ENCODE assay signal across 8 cellular contexts in the genomic region with DNA sequence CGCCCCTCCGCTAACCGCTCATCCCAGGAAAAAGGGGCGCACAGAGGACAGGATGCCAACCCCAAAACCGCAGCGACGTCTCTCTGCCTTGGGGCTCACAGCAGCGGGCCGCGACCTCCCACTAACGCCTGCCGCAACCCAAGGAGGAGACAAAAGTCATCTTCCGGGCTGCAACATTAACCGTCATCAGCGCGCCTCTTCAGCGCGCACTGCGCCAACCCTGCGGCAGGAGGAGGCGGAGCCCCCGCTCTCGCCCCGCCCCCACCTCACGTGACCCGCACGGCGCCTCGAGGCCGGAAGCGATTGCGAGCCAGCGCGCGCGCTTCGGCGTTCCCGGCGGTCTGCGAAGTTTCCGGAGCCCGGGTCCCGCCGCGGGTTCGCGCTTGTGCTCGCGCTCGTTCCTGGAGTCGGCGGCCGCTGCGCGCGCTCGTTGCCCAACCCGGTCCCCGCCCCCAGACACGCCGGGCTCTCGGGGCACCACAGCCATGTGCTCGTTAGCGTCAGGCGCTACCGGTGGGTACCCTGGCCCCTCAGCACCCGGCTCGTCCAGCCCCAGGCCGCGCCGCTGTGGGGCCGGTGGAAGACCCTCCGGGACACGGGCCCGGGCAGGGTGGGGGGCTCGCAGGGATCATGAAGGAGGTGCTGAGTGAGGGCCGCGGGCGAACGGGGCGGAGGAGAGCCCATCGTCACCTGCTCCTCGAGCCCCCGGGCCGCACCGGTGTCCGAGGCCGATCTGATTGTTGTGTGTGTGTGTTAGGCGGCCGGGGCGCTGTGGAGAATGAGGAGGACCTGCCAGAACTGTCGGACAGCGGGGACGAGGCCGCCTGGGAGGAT. TPM values are rescaled to one million over a fixed set of nuclear protein-coding genes. Genes with fewer than 3 reads are reported as not detected.
DNase-seq lines count a peak whose midpoint lies in the region; ATAC-seq, FAIRE-seq and TF ChIP-seq lines count a peak whose summit lies in the region.

Gene PRMT3 (plus strand): TSS at position 455 of the 834 bp plus-strand sequence. CDS start 31 bp downstream, at position 486.

- peak within 1 kb of the TSS; percentile 81 for H3K4me2 ChIP-seq in SU-DHL-6 (ENCODE audit: low read depth, low read length, poor library complexity, severe bottlenecking)

- H3K36me3 ChIP-seq in SU-DHL-6 (ENCODE audit: low read length) = peaks cover 9% of the 10 kb centered on the region
- peaks cover 3% of the 10 kb centered on the region for H3K36me3 ChIP-seq in ovary
- H3K36me3 ChIP-seq in thymus (ENCODE audit: control insufficient read depth, insufficient read depth) = no peaks in the 10 kb centered on the region

- H3K9me3 Mint-ChIP-seq in activated naive CD8-positive, alpha-beta T cell treated with anti-CD3 and anti-CD28 coated beads, Interleukin-2, amount 10 ng/mL, durations not matched to agents 7 days and 5 days = no peaks in the 10 kb centered on the region

- H3K4me3 ChIP-seq in SU-DHL-6 (ENCODE audit: insufficient read depth, low read length, poor library complexity, severe bottlenecking) (peak within 1 kb of the TSS; percentile 84), ovary (peak within 1 kb of the TSS; percentile 71), thymus (ENCODE audit: low read length) (peak within 1 kb of the TSS; percentile 60)

- H3K36me3 Mint-ChIP-seq in activated naive CD8-positive, alpha-beta T cell treated with anti-CD3 and anti-CD28 coated beads, Interleukin-2, amount 10 ng/mL, durations not matched to agents 7 days and 5 days = peaks cover 4% of the 10 kb centered on the region

- peak within 1 kb of the TSS; percentile 94 for H3K9ac ChIP-seq in SU-DHL-6 (ENCODE audit: low read length)

- whole genome bisulfite sequencing in ovary, 3 donors = 0 to 1% (median 0%) methylated on average over 62 to 96 of the region's 96 CpGs
- WGBS in thymus = under 1% methylated on average over 96 of the region's 96 CpGs

- H3K79me2 ChIP-seq in SU-DHL-6 (ENCODE audit: insufficient read depth, low read length) = peaks cover 33% of the 10 kb centered on the region

- FAIRE-seq in GM12891 (lab: Jason Lieb, UNC) = peak; percentile 100

- peak; percentile 93 for TF ChIP-seq POLR2A in GM12891 (IDR thresholded peaks at IDR 0.05; ENCODE audit: low read depth, low read length)
- peak; percentile 91 for TF ChIP-seq POLR2A in ovary (IDR thresholded peaks at IDR 0.05)

- 0 out of 2 replicates have a peak, but pooled peaks cover 5% of the 10 kb centered on the region for H3F3A ChIP-seq in SU-DHL-6 (ENCODE audit: insufficient read depth)

- TF ChIP-seq CTCF in SU-DHL-6 (IDR thresholded peaks at IDR 0.05; ENCODE audit: insufficient read depth, low read length, poor library complexity, severe bottlenecking) (no peak), ovary (IDR thresholded peaks at IDR 0.05) (peak; percentile 96 to 99 (median 99))

- H3K4me3 Mint-ChIP-seq in activated naive CD8-positive, alpha-beta T cell treated with anti-CD3 and anti-CD28 coated beads, Interleukin-2, amount 10 ng/mL, durations not matched to agents 7 days and 5 days = peak within 1 kb of the TSS; percentile 96

- no peaks in the 10 kb centered on the region for H3K9me3 ChIP-seq in SU-DHL-6 (ENCODE audit: insufficient read depth, low read length)
- no peaks in the 10 kb centered on the region for H3K9me3 ChIP-seq in ovary
- H3K9me3 ChIP-seq in thymus (ENCODE audit: control insufficient read depth) = no peaks in the 10 kb centered on the region

- DNase-seq in GM12891 (ENCODE audit: insufficient read length, low spot score) (peak; percentile 86), NCI-H1417 (lab: John Stamatoyannopoulos, UW) (peak; percentile 98), head of caudate nucleus (peak; percentile 79 to 99 (median 95)), ovary (peak; percentile 94 to 98 (median 96))
- DNase-seq in activated naive CD8-positive, alpha-beta T cell treated with anti-CD3 and anti-CD28 coated beads, Interleukin-2, amount 10 ng/mL, durations not matched to agents 7 days and 5 days = peak; percentile 99

- POLR2A ChIA-PET in activated naive CD8-positive, alpha-beta T cell treated with anti-CD3 and anti-CD28 coated beads, Interleukin-2, amount 10 ng/mL, durations not matched to agents 7 days and 5 days (lab: Charles Lee) = interaction anchor here (1.0 kb wide), 1 partner anchor 23 kb away, joined by 3 read pairs; no protein-coding TSS in a partner anchor

- intact Hi-C loops in head of caudate nucleus (cut with DNase I) = no loop called here
- intact Hi-C loops in ovary (cut with DNase I) = loop anchor here in 1 of 4 donors (10.0 kb wide), 1 partner anchor 227 kb away; no protein-coding TSS in a partner anchor

- H3K27me3 ChIP-seq in SU-DHL-6 (ENCODE audit: low read length) = no peaks in the 10 kb centered on the region
- no peaks in the 10 kb centered on the region for H3K27me3 ChIP-seq in ovary
- H3K27me3 ChIP-seq in thymus (ENCODE audit: control insufficient read depth, insufficient read depth) = no peaks in the 10 kb centered on the region

- H3K4me1 Mint-ChIP-seq in activated naive CD8-positive, alpha-beta T cell treated with anti-CD3 and anti-CD28 coated beads, Interleukin-2, amount 10 ng/mL, durations not matched to agents 7 days and 5 days = peaks cover 16% of the 10 kb centered on the region

- peak within 1 kb of the TSS; percentile 100 for H3K27ac Mint-ChIP-seq in activated naive CD8-positive, alpha-beta T cell treated with anti-CD3 and anti-CD28 coated beads, Interleukin-2, amount 10 ng/mL, durations not matched to agents 7 days and 5 days

- ATAC-seq in HG02798 (IDR thresholded peaks at IDR 0.05; ENCODE audit: poor library complexity, unreplicated experiment) = peak; percentile 89
- ATAC-seq in activated naive CD8-positive, alpha-beta T cell treated with anti-CD3 and anti-CD28 coated beads, Interleukin-2, amount 10 ng/mL, durations not matched to agents 7 days and 5 days (ENCODE audit: low read depth) = peak; percentile 91

- peak within 1 kb of the TSS; percentile 85 for H3K27ac ChIP-seq in SU-DHL-6 (ENCODE audit: low read depth, low read length)
- peak within 1 kb of the TSS; percentile 81 to 86 for H3K27ac ChIP-seq in ovary
- peak within 1 kb of the TSS; percentile 99 for H3K27ac ChIP-seq in thymus (ENCODE audit: low read depth)

- H3K9me2 ChIP-seq in SU-DHL-6 (replicated peaks; ENCODE audit: insufficient read depth, low read length) = no peaks in the 10 kb centered on the region

- H3K4me1 ChIP-seq in ovary (ENCODE audit: insufficient read depth) (peaks cover 2% of the 10 kb centered on the region), thymus (ENCODE audit: control insufficient read depth, insufficient read depth, low read length) (no peaks in the 10 kb centered on the region)

- no peaks in the 10 kb centered on the region for H3K27me3 Mint-ChIP-seq in activated naive CD8-positive, alpha-beta T cell treated with anti-CD3 and anti-CD28 coated beads, Interleukin-2, amount 10 ng/mL, durations not matched to agents 7 days and 5 days

- no peak for TF ChIP-seq EP300 in ovary (IDR thresholded peaks at IDR 0.05)

- H4K20me1 ChIP-seq in SU-DHL-6 (ENCODE audit: low read depth, low read length) = no peaks in the 10 kb centered on the region

- peak within 1 kb of the TSS; percentile 46 for H2AFZ ChIP-seq in SU-DHL-6 (ENCODE audit: low read depth, low read length, severe bottlenecking)

TF ChIP-seq in GM12891, 5 proteins besides CTCF, POLR2A, EP300 and RAD21:
- TF ChIP-seq POU2F2 (IDR thresholded peaks at IDR 0.05; ENCODE audit: low read depth, low read length) = peak; percentile 82; the same call in 1 of the 2 replicates
- peak; percentile 91 for TF ChIP-seq POLR2AphosphoS5 (IDR thresholded peaks at IDR 0.05; ENCODE audit: low read depth, low read length)
- no peak for TF ChIP-seq SPI1 (IDR thresholded peaks at IDR 0.05; ENCODE audit: low read depth, low read length)
- peak; percentile 4 for TF ChIP-seq PAX5 (IDR thresholded peaks at IDR 0.05; ENCODE audit: insufficient read depth, low read length, severe bottlenecking)

RNA-seq across cellular contexts. Expression of gene PRMT3, which starts in this region (rescaled TPM):
- polyA plus RNA-seq in GM12891 (2012; ENCODE audit: low read depth, missing spikeins) = 8.9 TPM
- 10 to 100 TPM; 15.8 to 16.2 TPM for total RNA-seq in activated naive CD8-positive, alpha-beta T cell treated with anti-CD3 and anti-CD28 coated beads, Interleukin-2, amount 10 ng/mL, durations not matched to agents 7 days and 5 days
- 10 to 100 TPM; 12.6 to 21.2 (median 15.3) TPM for total RNA-seq in ovary
- polyA plus RNA-seq in ovary (10 to 100 TPM in 1 of 2 donors, 1 to 10 TPM in 1; 8.5 to 10.0 TPM), thymus (12.8 TPM)

Comparison
In these comparisons a context has a peak if more than half of its experiments do, and no peak if none do; other contexts are left out.
1. Peak in every context shown above with its lines: DNase-seq, ATAC-seq, H3K4me3 ChIP-seq and H3K27ac ChIP-seq.